In genomic region chr6:56644366-56644765, GRCh38 we compare ENCODE assay signal across 19 cellular contexts. TPM values are rescaled to one million over a fixed set of nuclear protein-coding genes. Genes with fewer than 3 reads are reported as not detected.
DNase-seq lines count a peak whose midpoint lies in the region; ATAC-seq and TF ChIP-seq lines count a peak whose summit lies in the region.
"Had no signal": no experiment of that assay in that cellular context is flagged by ENCODE, and none has a peak within 500 bp of the region (broad histone marks: within the 10 kb centered on the region; RNA-seq: fewer than 3 reads in every experiment).

No MANE protein-coding gene starts in this region.

- intact Hi-C loops in tibial artery (cut with DNase I; ENCODE audit: low total_unique reads), result no loop called here

- no peak overlapping the region for H3K4me2 ChIP-seq in GM23248 (ENCODE audit: unreplicated experiment)

- 97 to 98% methylated on average over 5 of the region's 5 CpGs for WGBS in GM23248 (ENCODE audit: low coverage in 1 of 2, low lambda C conversion rate in 2 of 2, missing lambda C conversion rate in 2 of 2), 2 experiments

- in situ Hi-C loops in GM23248 (cut with MboI), result loop anchor here (5.0 to 25.0 kb wide), 3 partner anchors 53 to 668 kb away; partner anchors contain the start of gene PRIM2

- H3K9me3 ChIP-seq in GM23248 (ENCODE audit: low read depth) (no peaks in the 10 kb centered on the region), RWPE2 (ENCODE audit: severe bottlenecking) (no peaks in the 10 kb centered on the region), tibial artery (no peaks in the 10 kb centered on the region)
- H3K9me3 ChIP-seq: Peyer's patch had no signal

- H3K27me3 ChIP-seq in GM23248 (replicated peaks; ENCODE audit: insufficient read depth) (no peaks in the 10 kb centered on the region), RWPE2 (ENCODE audit: insufficient read depth, poor library complexity, severe bottlenecking) (no peaks in the 10 kb centered on the region), tibial artery (no peaks in the 10 kb centered on the region)
- H3K27me3 ChIP-seq: Peyer's patch had no signal

- DNase-seq in GM23248 (no peak), RWPE2 (ENCODE audit: low spot score) (no peak), fibroblast of the aortic adventitia (ENCODE audit: low read depth) (peak; percentile 63), tibial artery (no peak), A172 (ENCODE audit: low spot score) (no peak), COLO668 (lab: John Stamatoyannopoulos, UW; ENCODE audit: unreplicated experiment) (no peak)
- DNase-seq: COR-L47; DMS 273 treated with DMSO at 0.1 percent for 48 hours; GDM1; NCI-H1105; NCI-H2081; NCI-H446 treated with DMSO at 0.1 percent for 48 hours; NCI-H748 treated with DMSO at 0.1 percent for 48 hours; NK-92 treated with Interleukin-12 subunit alpha and Interleukin-12 subunit beta, amount 100 ng/mL, for 24 hours; Peyer's patch; SHP77 had no signal

- H3K36me3 ChIP-seq in GM23248 (ENCODE audit: low read depth) (peaks cover 80% of the 10 kb centered on the region), RWPE2 (ENCODE audit: low read depth) (peaks cover 59% of the 10 kb centered on the region), tibial artery (peaks cover 27 to 46% (median 31%) of the 10 kb centered on the region in 3 donors)

- H3K79me2 ChIP-seq in GM23248 (ENCODE audit: insufficient read depth), result peaks cover 86% of the 10 kb centered on the region

- no peak overlapping the region for H2AFZ ChIP-seq in GM23248

- TF ChIP-seq CTCF in RWPE2 (IDR thresholded peaks at IDR 0.05; ENCODE audit: poor library complexity, severe bottlenecking), result no peak
- TF ChIP-seq CTCF in fibroblast of the aortic adventitia (IDR thresholded peaks at IDR 0.05; ENCODE audit: insufficient read depth, low read length), result no peak
- no peak for TF ChIP-seq CTCF in tibial artery (IDR thresholded peaks at IDR 0.05)

- H3K4me3 ChIP-seq in GM23248, result no peak overlapping the region
- H3K4me3 ChIP-seq in RWPE2 (ENCODE audit: severe bottlenecking), result no peak overlapping the region
- H3K4me3 ChIP-seq in fibroblast of the aortic adventitia (ENCODE audit: low read depth, low read length), result no peak overlapping the region
- H3K4me3 ChIP-seq in tibial artery, result no peak overlapping the region
- H3K4me3 ChIP-seq: K562, Peyer's patch, SK-N-MC had no signal

- ATAC-seq in RWPE2 (ENCODE audit: low read depth) (no peak), GM18873 (IDR thresholded peaks at IDR 0.05; ENCODE audit: low FRiP score, unreplicated experiment) (no peak)
- ATAC-seq: K562 had no signal

- H3K27ac ChIP-seq in GM23248, result peak overlapping the region; percentile 79; the same call in 1 of the 2 replicates
- H3K27ac ChIP-seq in RWPE2 (ENCODE audit: poor library complexity, severe bottlenecking), result peak overlapping the region; percentile 99
- H3K27ac ChIP-seq in tibial artery, result peak overlapping the region; percentile 8 to 14
- H3K27ac ChIP-seq: Peyer's patch had no signal

- peaks cover 77% of the 10 kb centered on the region for H3F3A ChIP-seq in GM23248 (ENCODE audit: insufficient read depth)

- no peaks in the 10 kb centered on the region for H4K20me1 ChIP-seq in GM23248 (ENCODE audit: insufficient read depth)

- no peak overlapping the region for H3K9ac ChIP-seq in GM23248

- no peaks in the 10 kb centered on the region for H3K9me2 ChIP-seq in GM23248 (ENCODE audit: insufficient read depth)

- H3K4me1 ChIP-seq in GM23248 (ENCODE audit: insufficient read depth), result peaks cover 49% of the 10 kb centered on the region
- peaks cover 28% of the 10 kb centered on the region for H3K4me1 ChIP-seq in RWPE2 (ENCODE audit: insufficient read depth, poor library complexity, severe bottlenecking)
- peaks cover 0 to 28% (median 5%) of the 10 kb centered on the region in 4 donors for H3K4me1 ChIP-seq in tibial artery

RNA-seq across cellular contexts. Expression of gene DST, which starts 1.7 kb away (rescaled TPM):
- 322 and 411 TPM in 2 replicates for total RNA-seq in GM23248 (2014; rRNA removed; shearing (Covaris generic))
- 142 and 181 TPM in 2 replicates for polyA plus RNA-seq in GM23248 (2016; fragmentation: Nextera tagmentation; extraction: Ambion mirVana)
- 505 and 613 TPM in 2 replicates for total RNA-seq in fibroblast of the aortic adventitia (ENCODE audit: low replicate concordance)
- 153 and 189 TPM in 2 replicates for total RNA-seq in A172 (2014; rRNA removed; shearing (Covaris generic))

Comparison
In these comparisons a context has a peak if more than half of its experiments do, and no peak if none do; other contexts are left out.
1. H3K27ac ChIP-seq: peak in every context shown above with its lines; median percentile 99 in RWPE2; 79 in GM23248; 11 in tibial artery.